Comparison of ENCODE assay signal across 19 cellular contexts in the genomic region with DNA sequence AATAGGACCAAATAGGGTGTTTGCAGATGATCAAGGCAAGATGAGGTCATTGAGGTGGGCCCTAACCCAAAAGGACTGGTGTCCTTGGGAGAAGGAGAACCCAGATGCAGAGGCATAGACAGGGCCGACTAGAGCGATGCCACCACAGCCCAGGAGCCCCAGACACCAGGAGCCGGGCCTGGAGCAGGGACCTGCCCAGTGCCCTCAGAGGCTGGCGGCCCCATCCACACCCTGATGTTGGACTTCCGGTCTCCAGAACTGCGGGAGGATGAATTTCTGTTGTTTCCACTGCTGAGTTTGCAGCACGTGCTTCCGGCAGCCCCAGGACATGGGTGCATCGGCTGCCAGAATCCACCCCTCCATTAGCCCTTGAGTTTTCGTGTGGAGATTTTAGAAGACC. TPM values are rescaled to one million over a fixed set of nuclear protein-coding genes. Genes with fewer than 3 reads are reported as not detected.
"Had no signal": no experiment of that assay in that cellular context is flagged by ENCODE, and none has a peak within 500 bp of the region (broad histone marks: within the 10 kb centered on the region; RNA-seq: fewer than 3 reads in every experiment).

No MANE protein-coding gene starts in this region.

- H3K4me1 ChIP-seq: breast epithelium, gastrocnemius medialis had no signal

- DNase-seq: activated B cell treated with CpG ODN at 0.5 μM for 24 hours; activated CD4-positive, alpha-beta T cell treated with anti-CD3 and anti-CD28 coated beads for 36 hours; activated CD4-positive, alpha-beta T cell treated with anti-CD3 and anti-CD28 coated beads, Interleukin-2, amount 50 U/mL, for 4 hours; activated CD8-positive, alpha-beta memory T cell treated with anti-CD3 and anti-CD28 coated beads for 24 hours; endodermal cell; esophagus squamous epithelium; hypothalamus; stimulated activated CD4-positive, alpha-beta T cell treated with anti-CD3 and anti-CD28 coated beads, Interleukin-12 subunit alpha, Interleukin-12 subunit beta, amount 100 ng/mL, for 4 hours; stimulated activated naive CD8-positive, alpha-beta T cell treated with anti-CD3 and anti-CD28 coated beads, Interleukin-15, amount 100 ng/mL, for 72 hours had no signal

- H3K4me3 ChIP-seq: breast epithelium, coronary artery, esophagus squamous epithelium, gastrocnemius medialis, lung, tibial nerve had no signal

- H3K27ac ChIP-seq: breast epithelium, coronary artery, esophagus squamous epithelium, gastrocnemius medialis, tibial nerve had no signal

- H3K27ac Mint-ChIP-seq: activated B cell treated with CpG ODN at 0.5 μM for 24 hours; activated CD4-positive, alpha-beta T cell treated with anti-CD3 and anti-CD28 coated beads for 36 hours; endodermal cell; T-helper 1 cell treated with Interleukin-12 subunit alpha and Interleukin-12 subunit beta and Interleukin-4 antibody, amounts not matched to agents 30 μg/mL and 1 μg/mL, for 36 hours had no signal

- H3K36me3 Mint-ChIP-seq: activated naive CD4-positive, alpha-beta T cell treated with anti-CD3 and anti-CD28 coated beads, Interleukin-2, amount 50 U/mL, for 72 hours; naive thymus-derived CD8-positive, alpha-beta T cell had no signal

- H3K9me3 Mint-ChIP-seq: activated B cell treated with CpG ODN at 0.5 μM for 24 hours; activated naive CD4-positive, alpha-beta T cell treated with anti-CD3 and anti-CD28 coated beads, Interleukin-2, amount 50 U/mL, for 72 hours; T-helper 1 cell treated with Interleukin-12 subunit alpha and Interleukin-12 subunit beta and Interleukin-4 antibody, amounts not matched to agents 30 μg/mL and 1 μg/mL, for 36 hours had no signal

- ATAC-seq: activated CD4-positive, alpha-beta T cell treated with anti-CD3 and anti-CD28 coated beads for 36 hours; activated naive CD4-positive, alpha-beta T cell treated with anti-CD3 and anti-CD28 coated beads, Interleukin-2, amount 50 U/mL, for 72 hours; gastrocnemius medialis; naive thymus-derived CD8-positive, alpha-beta T cell; stimulated activated naive CD8-positive, alpha-beta T cell treated with anti-CD3 and anti-CD28 coated beads, Interleukin-15, amount 100 ng/mL, for 72 hours had no signal

- H3K4me3 Mint-ChIP-seq: activated B cell treated with CpG ODN at 0.5 μM for 24 hours; activated CD4-positive, alpha-beta T cell treated with anti-CD3 and anti-CD28 coated beads for 36 hours; endodermal cell; stimulated activated naive CD8-positive, alpha-beta T cell treated with anti-CD3 and anti-CD28 coated beads, Interleukin-15, amount 100 ng/mL, for 72 hours; T-helper 1 cell treated with Interleukin-12 subunit alpha and Interleukin-12 subunit beta and Interleukin-4 antibody, amounts not matched to agents 30 μg/mL and 1 μg/mL, for 36 hours had no signal

- H3K36me3 ChIP-seq: breast epithelium, esophagus squamous epithelium, gastrocnemius medialis, tibial nerve had no signal

- H3K4me1 Mint-ChIP-seq: activated CD4-positive, alpha-beta T cell treated with anti-CD3 and anti-CD28 coated beads for 36 hours; endodermal cell had no signal

RNA-seq across cellular contexts. Expression of gene ACTRT2, which starts 7.2 kb away (rescaled TPM):
- total RNA-seq: activated B cell treated with CpG ODN at 0.5 μM for 24 hours; activated CD4-positive, alpha-beta T cell treated with anti-CD3 and anti-CD28 coated beads for 36 hours; activated naive CD4-positive, alpha-beta T cell treated with anti-CD3 and anti-CD28 coated beads, Interleukin-2, amount 50 U/mL, for 72 hours; breast epithelium; endodermal cell; esophagus squamous epithelium; gastrocnemius medialis; lung; naive thymus-derived CD8-positive, alpha-beta T cell; renal cortical epithelial cell; tibial nerve; urinary bladder had no signal
- polyA plus RNA-seq: lung; naive thymus-derived CD8-positive, alpha-beta T cell; urinary bladder had no signal

RNA-seq across cellular contexts. Expression of gene PRDM16, which starts 55.0 kb away (rescaled TPM):
- total RNA-seq: activated B cell treated with CpG ODN at 0.5 μM for 24 hours; naive thymus-derived CD8-positive, alpha-beta T cell had no signal
- polyA plus RNA-seq: naive thymus-derived CD8-positive, alpha-beta T cell had no signal
